ENCODE assay signal across 2 cellular contexts in the genomic region with DNA sequence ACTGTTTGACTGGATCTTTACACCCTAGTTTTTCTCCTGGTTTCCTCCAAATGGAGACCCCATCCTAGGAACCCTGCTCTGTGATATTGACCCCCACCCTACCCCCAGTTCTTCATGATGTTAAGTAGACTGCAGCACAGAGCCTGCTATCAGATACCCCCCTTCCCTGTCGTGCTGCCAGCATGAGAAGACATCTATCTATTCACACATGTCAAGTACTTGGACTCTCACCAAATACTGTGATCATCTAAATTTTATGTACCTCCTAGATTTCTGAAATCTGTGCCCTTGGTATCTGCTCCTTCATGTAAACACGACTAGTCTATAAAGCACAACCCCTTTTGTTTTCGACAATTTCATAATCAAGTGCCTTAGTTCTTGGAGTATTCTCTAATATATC.
A peak's percentile ranks its signal among the peaks of the same experiment; 100 is the strongest.
TF ChIP-seq lines count a peak whose summit lies in the region.

No MANE protein-coding gene starts in this region.

TF ChIP-seq in SK-N-SH, 30 proteins besides CTCF, POLR2A, EP300 and RAD21 (continued from another document):
- TF ChIP-seq TEAD4 (IDR thresholded peaks at IDR 0.05; ENCODE audit: borderline replicate concordance, insufficient read depth) = no peak
- no peak for TF ChIP-seq RFX5 (IDR thresholded peaks at IDR 0.05; ENCODE audit: low read length)
- TF ChIP-seq, protein P1, sequence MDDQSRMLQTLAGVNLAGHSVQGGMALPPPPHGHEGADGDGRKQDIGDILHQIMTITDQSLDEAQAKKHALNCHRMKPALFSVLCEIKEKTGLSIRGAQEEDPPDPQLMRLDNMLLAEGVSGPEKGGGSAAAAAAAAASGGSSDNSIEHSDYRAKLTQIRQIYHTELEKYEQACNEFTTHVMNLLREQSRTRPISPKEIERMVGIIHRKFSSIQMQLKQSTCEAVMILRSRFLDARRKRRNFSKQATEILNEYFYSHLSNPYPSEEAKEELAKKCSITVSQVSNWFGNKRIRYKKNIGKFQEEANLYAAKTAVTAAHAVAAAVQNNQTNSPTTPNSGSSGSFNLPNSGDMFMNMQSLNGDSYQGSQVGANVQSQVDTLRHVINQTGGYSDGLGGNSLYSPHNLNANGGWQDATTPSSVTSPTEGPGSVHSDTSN (IDR thresholded peaks at IDR 0.05) = 0 out of 2 replicates have a peak, but pooled peaks have one; percentile 31

TF ChIP-seq in SK-N-SH treated with all-trans-retinoic acid at 6 μM for 48 hours, 23 proteins besides CTCF, POLR2A, EP300 and RAD21 (continued from another document):
- TF ChIP-seq, protein P2, sequence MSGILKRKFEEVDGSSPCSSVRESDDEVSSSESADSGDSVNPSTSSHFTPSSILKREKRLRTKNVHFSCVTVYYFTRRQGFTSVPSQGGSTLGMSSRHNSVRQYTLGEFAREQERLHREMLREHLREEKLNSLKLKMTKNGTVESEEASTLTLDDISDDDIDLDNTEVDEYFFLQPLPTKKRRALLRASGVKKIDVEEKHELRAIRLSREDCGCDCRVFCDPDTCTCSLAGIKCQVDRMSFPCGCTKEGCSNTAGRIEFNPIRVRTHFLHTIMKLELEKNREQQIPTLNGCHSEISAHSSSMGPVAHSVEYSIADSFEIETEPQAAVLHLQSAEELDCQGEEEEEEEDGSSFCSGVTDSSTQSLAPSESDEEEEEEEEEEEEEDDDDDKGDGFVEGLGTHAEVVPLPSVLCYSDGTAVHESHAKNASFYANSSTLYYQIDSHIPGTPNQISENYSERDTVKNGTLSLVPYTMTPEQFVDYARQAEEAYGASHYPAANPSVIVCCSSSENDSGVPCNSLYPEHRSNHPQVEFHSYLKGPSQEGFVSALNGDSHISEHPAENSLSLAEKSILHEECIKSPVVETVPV (CRISPR knock-in tag; IDR thresholded peaks at IDR 0.05) = no peak
- TF ChIP-seq SNAI2 (CRISPR knock-in tag; IDR thresholded peaks at IDR 0.05) (no peak), TCF4 (CRISPR knock-in tag; IDR thresholded peaks at IDR 0.05; ENCODE audit: borderline replicate concordance) (no peak), BACH2 (CRISPR knock-in tag; IDR thresholded peaks at IDR 0.05; ENCODE audit: borderline replicate concordance) (no peak), ZNF8 (CRISPR knock-in tag; IDR thresholded peaks at IDR 0.05) (no peak)
- TF ChIP-seq, protein P3, sequence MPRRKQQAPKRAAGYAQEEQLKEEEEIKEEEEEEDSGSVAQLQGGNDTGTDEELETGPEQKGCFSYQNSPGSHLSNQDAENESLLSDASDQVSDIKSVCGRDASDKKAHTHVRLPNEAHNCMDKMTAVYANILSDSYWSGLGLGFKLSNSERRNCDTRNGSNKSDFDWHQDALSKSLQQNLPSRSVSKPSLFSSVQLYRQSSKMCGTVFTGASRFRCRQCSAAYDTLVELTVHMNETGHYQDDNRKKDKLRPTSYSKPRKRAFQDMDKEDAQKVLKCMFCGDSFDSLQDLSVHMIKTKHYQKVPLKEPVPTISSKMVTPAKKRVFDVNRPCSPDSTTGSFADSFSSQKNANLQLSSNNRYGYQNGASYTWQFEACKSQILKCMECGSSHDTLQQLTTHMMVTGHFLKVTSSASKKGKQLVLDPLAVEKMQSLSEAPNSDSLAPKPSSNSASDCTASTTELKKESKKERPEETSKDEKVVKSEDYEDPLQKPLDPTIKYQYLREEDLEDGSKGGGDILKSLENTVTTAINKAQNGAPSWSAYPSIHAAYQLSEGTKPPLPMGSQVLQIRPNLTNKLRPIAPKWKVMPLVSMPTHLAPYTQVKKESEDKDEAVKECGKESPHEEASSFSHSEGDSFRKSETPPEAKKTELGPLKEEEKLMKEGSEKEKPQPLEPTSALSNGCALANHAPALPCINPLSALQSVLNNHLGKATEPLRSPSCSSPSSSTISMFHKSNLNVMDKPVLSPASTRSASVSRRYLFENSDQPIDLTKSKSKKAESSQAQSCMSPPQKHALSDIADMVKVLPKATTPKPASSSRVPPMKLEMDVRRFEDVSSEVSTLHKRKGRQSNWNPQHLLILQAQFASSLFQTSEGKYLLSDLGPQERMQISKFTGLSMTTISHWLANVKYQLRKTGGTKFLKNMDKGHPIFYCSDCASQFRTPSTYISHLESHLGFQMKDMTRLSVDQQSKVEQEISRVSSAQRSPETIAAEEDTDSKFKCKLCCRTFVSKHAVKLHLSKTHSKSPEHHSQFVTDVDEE (CRISPR knock-in tag; IDR thresholded peaks at IDR 0.05) = no peak
